ENCODE assay signal across 8 cellular contexts in the genomic region with DNA sequence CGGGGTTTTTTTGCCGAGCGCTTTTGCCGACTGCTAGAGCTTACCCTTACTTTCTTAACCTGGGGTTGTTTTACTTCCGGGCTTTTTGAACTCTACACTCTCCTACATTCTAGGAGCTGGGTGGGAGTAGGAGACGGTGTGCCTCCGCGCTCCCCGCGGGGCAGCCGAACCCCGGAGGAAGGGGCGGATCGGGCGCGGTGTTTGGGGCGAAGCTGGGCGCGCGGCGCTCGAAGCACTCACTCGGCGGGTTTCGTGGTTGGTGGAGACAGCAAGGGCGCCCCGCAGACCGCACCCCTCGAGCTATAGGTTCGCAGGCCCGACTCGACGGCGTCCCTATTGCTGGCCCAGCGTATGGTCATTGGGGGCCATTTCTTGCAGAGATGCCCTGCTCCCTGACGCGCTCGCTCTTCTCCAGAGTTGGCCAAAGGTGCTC. TPM values are rescaled to one million over a fixed set of nuclear protein-coding genes. Genes with fewer than 3 reads are reported as not detected.
A peak's percentile ranks its signal among the peaks of the same experiment; 100 is the strongest.
DNase-seq lines count a peak whose midpoint lies in the region; ATAC-seq and FAIRE-seq lines count a peak whose summit lies in the region.

No MANE protein-coding gene starts in this region.

- peak; percentile 40 for FAIRE-seq in G401.6 (lab: Jason Lieb, UNC)

- peaks cover 10 to 22% (median 13%) of the 10 kb centered on the region in 3 donors for H3K4me1 Mint-ChIP-seq in IgD-negative memory B cell
- peaks cover 18% of the 10 kb centered on the region for H3K4me1 Mint-ChIP-seq in activated naive CD8-positive, alpha-beta T cell treated with anti-CD3 and anti-CD28 coated beads for 36 hours

- H3K27me3 Mint-ChIP-seq in IgD-negative memory B cell, result peaks cover 15% of the 10 kb centered on the region
- peaks cover 40% of the 10 kb centered on the region for H3K27me3 Mint-ChIP-seq in activated naive CD8-positive, alpha-beta T cell treated with anti-CD3 and anti-CD28 coated beads for 36 hours

- peak overlapping the region; percentile 99 for H3K27ac ChIP-seq in rectal smooth muscle tissue (ENCODE audit: low read depth, low read length)

- intact Hi-C loops in left ventricle myocardium superior (cut with micrococcal nuclease), result no loop called here

- peak overlapping the region; percentile 94 to 99 (median 98) for H3K4me3 Mint-ChIP-seq in IgD-negative memory B cell
- peak overlapping the region; percentile 87 for H3K4me3 Mint-ChIP-seq in activated naive CD8-positive, alpha-beta T cell treated with anti-CD3 and anti-CD28 coated beads for 36 hours

- H3K36me3 ChIP-seq in rectal smooth muscle tissue (ENCODE audit: control insufficient read depth, insufficient read depth, low read length), result no peaks in the 10 kb centered on the region

- ATAC-seq in GM21619 (IDR thresholded peaks at IDR 0.05; ENCODE audit: unreplicated experiment), result peak; percentile 60
- ATAC-seq in left ventricle myocardium superior, result peak; percentile 86

- H3K27ac Mint-ChIP-seq in IgD-negative memory B cell, result peak overlapping the region; percentile 99 to 100 (median 99)
- H3K27ac Mint-ChIP-seq in activated naive CD8-positive, alpha-beta T cell treated with anti-CD3 and anti-CD28 coated beads for 36 hours, result peak overlapping the region; percentile 99

- H3K9me3 Mint-ChIP-seq in IgD-negative memory B cell, result peaks cover 2 to 4% (median 2%) of the 10 kb centered on the region in 3 donors
- H3K9me3 Mint-ChIP-seq in activated naive CD8-positive, alpha-beta T cell treated with anti-CD3 and anti-CD28 coated beads for 36 hours, result peaks cover 8% of the 10 kb centered on the region

- no peaks in the 10 kb centered on the region for H3K4me1 ChIP-seq in rectal smooth muscle tissue (ENCODE audit: control insufficient read depth, insufficient read depth, low read length)

- H3K36me3 Mint-ChIP-seq in IgD-negative memory B cell, result peaks cover 17% of the 10 kb centered on the region
- peaks cover 22% of the 10 kb centered on the region for H3K36me3 Mint-ChIP-seq in activated naive CD8-positive, alpha-beta T cell treated with anti-CD3 and anti-CD28 coated beads for 36 hours

- peak overlapping the region; percentile 99 for H3K4me3 ChIP-seq in rectal smooth muscle tissue (ENCODE audit: low read length)

- DNase-seq in SK-N-DZ (ENCODE audit: low spot score), result peak; percentile 89
- peak; percentile 83 for DNase-seq in activated naive CD8-positive, alpha-beta T cell treated with anti-CD3 and anti-CD28 coated beads for 36 hours
- peak; percentile 78 for DNase-seq in left ventricle myocardium superior
- no peak for DNase-seq in foreskin melanocyte

- no peaks in the 10 kb centered on the region for H3K27me3 ChIP-seq in rectal smooth muscle tissue (ENCODE audit: control insufficient read depth, insufficient read depth, low read length)

- H3K9ac ChIP-seq in rectal smooth muscle tissue (ENCODE audit: low read length), result peak overlapping the region; percentile 96

RNA-seq across cellular contexts. Expression of a gene that starts 0.2 kb away (rescaled TPM):
- 12.8 TPM for polyA plus RNA-seq in IgD-negative memory B cell
- 12.7 and 13.0 TPM in 2 replicates for polyA plus RNA-seq in SK-N-DZ (2014; cell fraction: cytosol; rRNA removed)
- polyA plus RNA-seq in SK-N-DZ (2014; cell fraction: nucleus; rRNA removed), result 41.5 and 49.7 TPM in 2 replicates
- 10 to 100 TPM; 13.0 to 14.1 TPM for total RNA-seq in activated naive CD8-positive, alpha-beta T cell treated with anti-CD3 and anti-CD28 coated beads for 36 hours
- 9.6 TPM for total RNA-seq in left ventricle myocardium superior
